In genomic region chr19:4531562-4532165, GRCh38 we compare ENCODE assay signal across 1 cellular context.
A peak's percentile ranks its signal among the peaks of the same experiment; 100 is the strongest.
TF ChIP-seq lines count a peak whose summit lies in the region.

No MANE protein-coding gene starts in this region.

TF ChIP-seq in K562, 482 proteins besides CTCF, POLR2A, EP300 and RAD21 (continues in another document):
- TF ChIP-seq ZBTB5 (IDR thresholded peaks at IDR 0.05) (no peak), ZNF224 (CRISPR knock-in tag; IDR thresholded peaks at IDR 0.05) (no peak), ARID4B (CRISPR knock-in tag; IDR thresholded peaks at IDR 0.05) (no peak), HEY1 (CRISPR knock-in tag; IDR thresholded peaks at IDR 0.05; ENCODE audit: borderline replicate concordance) (no peak), SAP30 (IDR thresholded peaks at IDR 0.05; ENCODE audit: borderline replicate concordance, insufficient read depth, low read depth, low read length, poor library complexity, severe bottlenecking) (no peak), BRCA1 (IDR thresholded peaks at IDR 0.05) (no peak), BRCA1 (CRISPR knock-in tag; IDR thresholded peaks at IDR 0.05) (no peak), NFE2L1 (tag; IDR thresholded peaks at IDR 0.05; ENCODE audit: borderline replicate concordance, low read depth) (no peak), NCOA2 (IDR thresholded peaks at IDR 0.05; ENCODE audit: partially characterized antibody in 2 of 2) (no peak), CHD4 (IDR thresholded peaks at IDR 0.05; ENCODE audit: insufficient read depth, insufficient replicate concordance, low read depth, low read length, poor library complexity, severe bottlenecking) (no peak), ZNF79 (CRISPR knock-in tag; IDR thresholded peaks at IDR 0.05; ENCODE audit: low read depth) (no peak), CREM (IDR thresholded peaks at IDR 0.05; ENCODE audit: low read depth) (no peak), MNT (conservative IDR thresholded peaks at IDR 0.05) (peak; percentile 80 to 86), ATF1 (CRISPR knock-in tag; IDR thresholded peaks at IDR 0.05) (no peak), ATF1 (tag; IDR thresholded peaks at IDR 0.05) (0 out of 2 replicates have a peak, but pooled peaks have one; percentile 9), POLR3G (IDR thresholded peaks at IDR 0.05; ENCODE audit: extremely low read depth, insufficient read length, insufficient replicate concordance) (no peak), CBX8 (IDR thresholded peaks at IDR 0.05; ENCODE audit: borderline replicate concordance, extremely low read depth, low read depth, low read length, poor library complexity, severe bottlenecking) (no peak), XRCC5 (IDR thresholded peaks at IDR 0.05; ENCODE audit: low read depth, low read length) (no peak), CBFB (CRISPR knock-in tag; IDR thresholded peaks at IDR 0.05) (no peak), SRSF1 (IDR thresholded peaks at IDR 0.05; ENCODE audit: low read depth, low read length) (no peak), TBP (optimal IDR thresholded peaks at IDR 0.05; ENCODE audit: low read depth, low read length) (no peak), FOS (IDR thresholded peaks at IDR 0.05; ENCODE audit: extremely low read depth, insufficient read length) (no peak), SNRNP70 (optimal IDR thresholded peaks at IDR 0.05; ENCODE audit: low read depth, low read length) (no peak), NFIC (IDR thresholded peaks at IDR 0.05) (no peak), ZNF764 (CRISPR knock-in tag; IDR thresholded peaks at IDR 0.05; ENCODE audit: low read depth) (no peak), POLR2B (IDR thresholded peaks at IDR 0.05; ENCODE audit: low read depth, partially characterized antibody) (no peak), BHLHE40 (IDR thresholded peaks at IDR 0.05; ENCODE audit: low read length) (peak; percentile 46; the same call in 1 of the 2 replicates), U2AF2 (optimal IDR thresholded peaks at IDR 0.05; ENCODE audit: low read depth, low read length) (no peak), MLX (CRISPR knock-in tag; conservative IDR thresholded peaks at IDR 0.05) (no peak), NFRKB (IDR thresholded peaks at IDR 0.05; ENCODE audit: low read depth) (no peak), POU5F1 (IDR thresholded peaks at IDR 0.05; ENCODE audit: borderline replicate concordance, low read depth, low read length, partially characterized antibody) (no peak), ZNF644 (tag; IDR thresholded peaks at IDR 0.05; ENCODE audit: low read depth) (no peak), MAFK (IDR thresholded peaks at IDR 0.05; ENCODE audit: low read length) (no peak), PHB (CRISPR knock-in tag; IDR thresholded peaks at IDR 0.05) (no peak), MGA (IDR thresholded peaks at IDR 0.05) (0 out of 2 replicates have a peak, but pooled peaks have one; percentile 27), HMG20B (CRISPR knock-in tag; IDR thresholded peaks at IDR 0.05) (no peak), HCFC1 (IDR thresholded peaks at IDR 0.05; ENCODE audit: low read depth, low read length) (no peak), ZNF274 (IDR thresholded peaks at IDR 0.05; ENCODE audit: borderline replicate concordance, low read depth, low read length) (no peak), NCOA6 (IDR thresholded peaks at IDR 0.05) (no peak), ZNF124 (CRISPR knock-in tag; IDR thresholded peaks at IDR 0.05) (no peak), HBP1 (CRISPR knock-in tag; IDR thresholded peaks at IDR 0.05) (no peak), MEF2D (tag; conservative IDR thresholded peaks at IDR 0.05; ENCODE audit: low read depth) (no peak), SRSF9 (IDR thresholded peaks at IDR 0.05; ENCODE audit: borderline replicate concordance, low read depth, low read length) (no peak)
